ENCODE assay signal across 18 cellular contexts in the genomic region with DNA sequence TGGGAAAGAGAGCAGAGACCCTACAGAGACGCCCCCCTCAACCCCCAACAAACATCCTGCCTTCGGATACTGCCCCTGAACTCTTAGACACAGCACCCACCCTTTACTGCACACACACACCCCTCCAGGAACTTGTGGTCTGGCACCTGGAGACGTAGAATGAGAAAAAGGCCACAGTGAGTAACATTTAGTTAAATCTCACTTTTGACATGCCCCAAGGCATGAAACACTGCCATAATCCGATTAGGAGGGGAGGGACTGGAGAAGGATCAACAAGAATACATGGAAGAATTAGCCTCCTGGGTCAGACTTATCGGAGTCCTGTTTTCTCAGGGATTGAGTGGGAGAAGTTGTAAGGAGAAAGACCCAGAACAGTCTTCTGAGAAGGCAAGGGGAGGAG. TPM values are rescaled to one million over a fixed set of nuclear protein-coding genes. Genes with fewer than 3 reads are reported as not detected.
DNase-seq lines count a peak whose midpoint lies in the region; ATAC-seq and TF ChIP-seq lines count a peak whose summit lies in the region.
"Had no signal": no experiment of that assay in that cellular context is flagged by ENCODE, and none has a peak within 500 bp of the region (broad histone marks: within the 10 kb centered on the region; RNA-seq: fewer than 3 reads in every experiment).

No MANE protein-coding gene starts in this region.

- H3K9me2 ChIP-seq in GM23338 (ENCODE audit: insufficient read depth): no peaks in the 10 kb centered on the region

- H3K9me3 Mint-ChIP-seq in GM23338 (no peaks in the 10 kb centered on the region), endodermal cell (no peaks in the 10 kb centered on the region), neural progenitor cell (no peaks in the 10 kb centered on the region)
- H3K9me3 Mint-ChIP-seq: activated naive CD8-positive, alpha-beta T cell treated with anti-CD3 and anti-CD28 coated beads, Interleukin-2, amount 10 ng/mL, durations not matched to agents 7 days and 5 days had no signal

- H4K20me1 ChIP-seq in GM23338 (replicated peaks; ENCODE audit: insufficient read depth): no peaks in the 10 kb centered on the region; the same call in 1 of the 2 replicates
- peaks cover 26% of the 10 kb centered on the region for H4K20me1 ChIP-seq in neural progenitor cell (ENCODE audit: low read depth)

- peak overlapping the region; percentile 75 for H3K4me2 ChIP-seq in GM23338
- H3K4me2 ChIP-seq in neural progenitor cell: peak overlapping the region; percentile 77

- peak overlapping the region; percentile 82 for H3K4me3 Mint-ChIP-seq in GM23338
- peak overlapping the region; percentile 67 for H3K4me3 Mint-ChIP-seq in endodermal cell
- H3K4me3 Mint-ChIP-seq in neural progenitor cell: peak overlapping the region; percentile 86
- H3K4me3 Mint-ChIP-seq: activated naive CD8-positive, alpha-beta T cell treated with anti-CD3 and anti-CD28 coated beads, Interleukin-2, amount 10 ng/mL, durations not matched to agents 7 days and 5 days; CD4-positive, CD25-positive, alpha-beta regulatory T cell; naive thymus-derived CD4-positive, alpha-beta T cell had no signal

- DNase-seq in GM23338 (ENCODE audit: low spot score) (no peak), NCI-H524 (lab: John Stamatoyannopoulos, UW) (peak; percentile 67 to 77), endodermal cell (no peak), neural progenitor cell (ENCODE audit: low spot score) (peak; percentile 62), NCI-H526 treated with DMSO at 0.1 percent for 48 hours (lab: John Stamatoyannopoulos, UW) (no peak), iPS-NIHi11 (ENCODE audit: low spot score) (no peak), uterus (no peak)
- DNase-seq: activated T-cell treated with anti-CD3 and anti-CD28 coated beads, Interleukin-2, amount 50 U/mL, for 1 hour; GOT3; left cardiac atrium had no signal

- peak overlapping the region; percentile 16 for H2AFZ ChIP-seq in GM23338
- peak overlapping the region; percentile 31 for H2AFZ ChIP-seq in neural progenitor cell (replicated peaks)

- H3K4me1 ChIP-seq in GM23338 (ENCODE audit: insufficient read depth) (peaks cover 26% of the 10 kb centered on the region), endodermal cell (ENCODE audit: control insufficient read depth, insufficient read depth, low read length) (no peaks in the 10 kb centered on the region), neural progenitor cell (peaks cover 27% of the 10 kb centered on the region), uterus (peaks cover 0 to 17% of the 10 kb centered on the region in 2 donors)
- H3K4me1 ChIP-seq: colonic mucosa had no signal

- H3F3A ChIP-seq in GM23338 (replicated peaks; ENCODE audit: low read depth) (peaks cover 8% of the 10 kb centered on the region), neural progenitor cell (ENCODE audit: low read depth) (peaks cover 15% of the 10 kb centered on the region)

- TF ChIP-seq CTCF in GM23338 (conservative IDR thresholded peaks at IDR 0.05; ENCODE audit: low read depth in 2 of 2): no peak
- TF ChIP-seq CTCF in endodermal cell (conservative IDR thresholded peaks at IDR 0.05): no peak
- no peak for TF ChIP-seq CTCF in neural progenitor cell (IDR thresholded peaks at IDR 0.05)
- no peak for TF ChIP-seq CTCF in uterus (IDR thresholded peaks at IDR 0.05)

- H3K9ac ChIP-seq in endodermal cell (ENCODE audit: extremely low read depth, low read length, poor library complexity, severe bottlenecking): peak overlapping the region; percentile 78
- H3K9ac ChIP-seq in neural progenitor cell: no peak overlapping the region

- TF ChIP-seq POLR2A in uterus (IDR thresholded peaks at IDR 0.05): no peak

- H3K4me3 ChIP-seq in GM23338: peak overlapping the region; percentile 71
- H3K4me3 ChIP-seq in endodermal cell (ENCODE audit: low read length): peak overlapping the region; percentile 83
- H3K4me3 ChIP-seq in neural progenitor cell: peak overlapping the region; percentile 56
- no peak overlapping the region for H3K4me3 ChIP-seq in uterus
- H3K4me3 ChIP-seq: colonic mucosa had no signal

- 28 to 34% methylated on average over 2 to 5 of the region's 5 CpGs for WGBS in endodermal cell (ENCODE audit: insufficient coverage in 1 of 2, insufficient read length in 1 of 2), 2 experiments

- H3K79me2 ChIP-seq in GM23338 (replicated peaks; ENCODE audit: insufficient read depth) (no peaks in the 10 kb centered on the region), neural progenitor cell (ENCODE audit: low read depth) (no peaks in the 10 kb centered on the region)

- H3K27me3 ChIP-seq in GM23338 (ENCODE audit: insufficient read depth) (peaks cover 71% of the 10 kb centered on the region), endodermal cell (ENCODE audit: control insufficient read depth, insufficient read depth, low read length, poor library complexity, severe bottlenecking) (peaks cover 55% of the 10 kb centered on the region), neural progenitor cell (peaks cover 67% of the 10 kb centered on the region), uterus (peaks cover 28 to 42% of the 10 kb centered on the region in 2 donors)

- H3K36me3 ChIP-seq in GM23338 (ENCODE audit: insufficient read depth) (no peaks in the 10 kb centered on the region), endodermal cell (ENCODE audit: control insufficient read depth, insufficient read depth, low read length) (no peaks in the 10 kb centered on the region), neural progenitor cell (no peaks in the 10 kb centered on the region), uterus (no peaks in the 10 kb centered on the region)
- H3K36me3 ChIP-seq: colonic mucosa had no signal

- H3K27ac ChIP-seq in GM23338 (ENCODE audit: low read depth): no peak overlapping the region
- H3K27ac ChIP-seq in endodermal cell (ENCODE audit: low read depth, low read length): peak overlapping the region; percentile 95
- H3K27ac ChIP-seq in neural progenitor cell: no peak overlapping the region
- H3K27ac ChIP-seq in uterus: no peak overlapping the region
- H3K27ac ChIP-seq: colonic mucosa had no signal

- H3K4me1 Mint-ChIP-seq in GM23338: peaks cover 31% of the 10 kb centered on the region
- H3K4me1 Mint-ChIP-seq in endodermal cell: peaks cover 16% of the 10 kb centered on the region
- peaks cover 40% of the 10 kb centered on the region for H3K4me1 Mint-ChIP-seq in neural progenitor cell

- H3K9me3 ChIP-seq in endodermal cell (ENCODE audit: control insufficient read depth, low read length) (no peaks in the 10 kb centered on the region), neural progenitor cell (ENCODE audit: low read depth) (no peaks in the 10 kb centered on the region), uterus (no peaks in the 10 kb centered on the region)
- H3K9me3 ChIP-seq: colonic mucosa had no signal

- intact Hi-C loops in uterus (cut with DNase I; ENCODE audit: low total_unique reads): no loop called here

- H3K36me3 Mint-ChIP-seq in GM23338 (ENCODE audit: low read depth) (no peaks in the 10 kb centered on the region; the same call in 2 of the 3 replicates), endodermal cell (ENCODE audit: low read depth) (no peaks in the 10 kb centered on the region), neural progenitor cell (peaks cover 2% of the 10 kb centered on the region)
- H3K36me3 Mint-ChIP-seq: activated naive CD8-positive, alpha-beta T cell treated with anti-CD3 and anti-CD28 coated beads, Interleukin-2, amount 10 ng/mL, durations not matched to agents 7 days and 5 days; CD4-positive, CD25-positive, alpha-beta regulatory T cell had no signal

- H3K27ac Mint-ChIP-seq in GM23338: peak overlapping the region; percentile 93
- H3K27ac Mint-ChIP-seq in endodermal cell: peak overlapping the region; percentile 89
- peak overlapping the region; percentile 96 for H3K27ac Mint-ChIP-seq in neural progenitor cell
- H3K27ac Mint-ChIP-seq: activated naive CD8-positive, alpha-beta T cell treated with anti-CD3 and anti-CD28 coated beads, Interleukin-2, amount 10 ng/mL, durations not matched to agents 7 days and 5 days; CD4-positive, CD25-positive, alpha-beta regulatory T cell; naive thymus-derived CD4-positive, alpha-beta T cell had no signal

- H3K27me3 Mint-ChIP-seq in GM23338 (ENCODE audit: insufficient read depth, low read depth, poor library complexity) (peaks cover 49% of the 10 kb centered on the region), endodermal cell (ENCODE audit: insufficient read depth) (peaks cover 68% of the 10 kb centered on the region), neural progenitor cell (ENCODE audit: insufficient read depth, low read depth) (peaks cover 53% of the 10 kb centered on the region)

- ATAC-seq in GM23338 (no peak), HG02938 (IDR thresholded peaks at IDR 0.05; ENCODE audit: unreplicated experiment) (no peak)
- ATAC-seq: activated CD4-positive, CD25-positive, alpha-beta regulatory T cell treated with anti-CD3 and anti-CD28 coated beads, Interleukin-2, amount 50 U/mL, for 24 hours; naive thymus-derived CD4-positive, alpha-beta T cell had no signal

TF ChIP-seq in GM23338, 12 proteins besides CTCF, POLR2A, EP300 and RAD21 (continues in another document):
- TF ChIP-seq ZNF331 (CRISPR knock-in tag; IDR thresholded peaks at IDR 0.05; ENCODE audit: low read depth): no peak
- no peak for TF ChIP-seq NANOG (IDR thresholded peaks at IDR 0.05; ENCODE audit: borderline replicate concordance)
- no peak for TF ChIP-seq POLR2AphosphoS5 (IDR thresholded peaks at IDR 0.05; ENCODE audit: low read depth)
- no peak for TF ChIP-seq ZNF114 (CRISPR knock-in tag; IDR thresholded peaks at IDR 0.05)
- no peak for TF ChIP-seq CREB1 (CRISPR knock-in tag; IDR thresholded peaks at IDR 0.05; ENCODE audit: low read depth)
- TF ChIP-seq JUNB (IDR thresholded peaks at IDR 0.05; ENCODE audit: unreplicated experiment): no peak

RNA-seq across cellular contexts. Expression of a gene that starts 4.1 kb away (rescaled TPM):
- total RNA-seq in GM23338 (2014; rRNA removed; shearing (Covaris generic)): 0.43 and 0.56 TPM in 2 replicates
- polyA plus RNA-seq in GM23338 (2016; fragmentation: Nextera tagmentation; extraction: Ambion mirVana): 0.19 TPM in 1 of 2 replicates, not detected in the other
- total RNA-seq in endodermal cell (under 1 TPM; 0.81 to 0.95 TPM), neural progenitor cell (ENCODE audit: low replicate concordance) (0.09 TPM in 1 of 2 replicates, not detected in the other), uterus (not detected)
- 4.7 TPM for polyA plus RNA-seq in endodermal cell (2013, experiment 1 of 2)
- 4.8 TPM for polyA plus RNA-seq in endodermal cell (2013, experiment 2 of 2)
- total RNA-seq: activated naive CD8-positive, alpha-beta T cell treated with anti-CD3 and anti-CD28 coated beads, Interleukin-2, amount 10 ng/mL, durations not matched to agents 7 days and 5 days; CD4-positive, CD25-positive, alpha-beta regulatory T cell; HT-29; left cardiac atrium; naive thymus-derived CD4-positive, alpha-beta T cell; sciatic nerve had no signal
- polyA plus RNA-seq: CD4-positive, CD25-positive, alpha-beta regulatory T cell; naive thymus-derived CD4-positive, alpha-beta T cell had no signal

RNA-seq across cellular contexts. Expression of a gene that starts 21.4 kb away (rescaled TPM):
- not detected in 2 replicates for total RNA-seq in GM23338 (2014; rRNA removed; shearing (Covaris generic))
- not detected in 2 replicates for polyA plus RNA-seq in GM23338 (2016; fragmentation: Nextera tagmentation; extraction: Ambion mirVana)
- total RNA-seq in endodermal cell: not detected
- polyA plus RNA-seq in endodermal cell (2013, experiment 1 of 2): 0.11 TPM
- not detected for polyA plus RNA-seq in endodermal cell (2013, experiment 2 of 2)
- total RNA-seq in neural progenitor cell (ENCODE audit: low replicate concordance): not detected in 2 replicates
- total RNA-seq in uterus: not detected
- total RNA-seq: activated naive CD8-positive, alpha-beta T cell treated with anti-CD3 and anti-CD28 coated beads, Interleukin-2, amount 10 ng/mL, durations not matched to agents 7 days and 5 days; CD4-positive, CD25-positive, alpha-beta regulatory T cell; HT-29; left cardiac atrium; naive thymus-derived CD4-positive, alpha-beta T cell; sciatic nerve had no signal
- polyA plus RNA-seq: CD4-positive, CD25-positive, alpha-beta regulatory T cell; naive thymus-derived CD4-positive, alpha-beta T cell had no signal

RNA-seq across cellular contexts. Expression of a gene that starts 29.6 kb away (rescaled TPM):
- not detected in 2 replicates for total RNA-seq in GM23338 (2014; rRNA removed; shearing (Covaris generic))
- polyA plus RNA-seq in GM23338 (2016; fragmentation: Nextera tagmentation; extraction: Ambion mirVana): not detected in 2 replicates
- 1 to 10 TPM; 2.6 to 3.5 TPM for total RNA-seq in endodermal cell
- not detected for polyA plus RNA-seq in endodermal cell (2013, experiment 1 of 2)
- polyA plus RNA-seq in endodermal cell (2013, experiment 2 of 2): not detected
- not detected in 2 replicates for total RNA-seq in neural progenitor cell (ENCODE audit: low replicate concordance)
- total RNA-seq in uterus: not detected
- total RNA-seq: activated naive CD8-positive, alpha-beta T cell treated with anti-CD3 and anti-CD28 coated beads, Interleukin-2, amount 10 ng/mL, durations not matched to agents 7 days and 5 days; CD4-positive, CD25-positive, alpha-beta regulatory T cell; HT-29; left cardiac atrium; naive thymus-derived CD4-positive, alpha-beta T cell; sciatic nerve had no signal
- polyA plus RNA-seq: CD4-positive, CD25-positive, alpha-beta regulatory T cell; naive thymus-derived CD4-positive, alpha-beta T cell had no signal

Comparison
In these comparisons a context has a peak if more than half of its experiments do, and no peak if none do; other contexts are left out.
1. DNase-seq: peak in NCI-H524 (2 of 2) and neural progenitor cell (single experiment); none in GM23338 (single experiment), endodermal cell (single experiment), NCI-H526 treated with DMSO at 0.1 percent for 48 hours (single experiment), iPS-NIHi11 (single experiment) and uterus (0 of 2).
2. H3K4me3 ChIP-seq: peak in GM23338 (single experiment), endodermal cell (single experiment) and neural progenitor cell (single experiment); none in uterus (0 of 2).
3. Peak in every context shown above with its lines, with median percentiles within 50 percentile points of each other: H3K27ac Mint-ChIP-seq and H3K4me3 Mint-ChIP-seq.